ENCODE assay signal across 27 cellular contexts in the genomic region with DNA sequence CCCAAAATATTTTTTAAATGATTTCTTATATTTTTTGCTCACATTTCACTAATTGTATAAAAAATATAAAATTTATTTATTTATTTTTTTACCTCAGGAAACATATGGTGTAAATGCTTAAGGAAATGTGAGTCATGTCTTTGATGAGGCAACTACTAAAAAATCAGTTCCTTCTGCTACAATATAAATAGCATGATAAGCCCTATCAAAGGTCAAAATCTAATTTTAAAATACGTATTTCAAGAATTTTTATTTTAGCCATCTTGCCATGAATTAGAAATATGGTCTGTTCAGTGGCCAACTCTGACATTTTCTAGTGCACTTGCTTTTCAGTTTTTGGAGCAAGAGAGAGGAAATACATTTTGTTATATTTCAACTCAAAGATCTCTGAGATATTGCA. TPM values are rescaled to one million over a fixed set of nuclear protein-coding genes. Genes with fewer than 3 reads are reported as not detected.
DNase-seq lines count a peak whose midpoint lies in the region; ATAC-seq, FAIRE-seq and TF ChIP-seq lines count a peak whose summit lies in the region.
"Had no signal": no experiment of that assay in that cellular context is flagged by ENCODE, and none has a peak within 500 bp of the region (broad histone marks: within the 10 kb centered on the region; RNA-seq: fewer than 3 reads in every experiment).

No MANE protein-coding gene starts in this region.

- H3K27ac ChIP-seq in VCaP (peak overlapping the region; percentile 16; the same call in 1 of the 2 replicates), fibroblast of lung (ENCODE audit: insufficient read depth, low read length) (no peak overlapping the region), kidney (ENCODE audit: low read depth in 2 of 2, low read length in 2 of 2) (no peak overlapping the region)
- H3K27ac ChIP-seq: BLaER1, breast epithelium, gastrocnemius medialis, skin epidermis, upper lobe of left lung had no signal

- DNase-seq in ELR (ENCODE audit: low read depth) (peak; percentile 63), fibroblast of lung (ENCODE audit: low read depth in 2 of 2) (peak; percentile 57 to 61), kidney (no peak), NCI-H524 treated with DMSO at 0.1 percent for 48 hours (lab: John Stamatoyannopoulos, UW) (no peak), NCI-H2107 treated with DMSO at 0.1 percent for 48 hours (lab: John Stamatoyannopoulos, UW; ENCODE audit: unreplicated experiment) (no peak)
- DNase-seq: activated CD4-positive, alpha-beta T cell treated with anti-CD3 and anti-CD28 coated beads for 1 hour; activated CD8-positive, alpha-beta T cell treated with anti-CD3 and anti-CD28 coated beads, Interleukin-2, amount 10 ng/mL, durations not matched to agents 7 days and 5 days; activated naive CD4-positive, alpha-beta T cell treated with anti-CD3 and anti-CD28 coated beads, Interleukin-2, amount 50 U/mL, for 16 hours; amygdala; effector CD4-positive, alpha-beta T cell; gastrocnemius medialis; GDM1; hypothalamus; NCI-H1105; NCI-H187 treated with DMSO at 0.1 percent for 48 hours; NCI-H526; NK-92 treated with Interleukin-12 subunit alpha and Interleukin-12 subunit beta, amount 100 ng/mL, for 24 hours; Right ventricle myocardium superior; stimulated activated naive CD4-positive, alpha-beta T cell; upper lobe of left lung had no signal

- H3K9me3 ChIP-seq in fibroblast of lung (ENCODE audit: control insufficient read depth, insufficient read depth, low read depth, low read length) (no peaks in the 10 kb centered on the region), kidney (ENCODE audit: control insufficient read depth in 1 of 2, low read length in 2 of 2) (no peaks in the 10 kb centered on the region)
- H3K9me3 ChIP-seq: BLaER1, breast epithelium, gastrocnemius medialis, upper lobe of left lung had no signal

- intact Hi-C loops in kidney (cut with DNase I), result no loop called here

- FAIRE-seq in kidney (lab: Jason Lieb, UNC), result peak; percentile 85

- TF ChIP-seq CTCF in VCaP (conservative IDR thresholded peaks at IDR 0.05) (no peak), fibroblast of lung (conservative IDR thresholded peaks at IDR 0.05 in 1 of 2, IDR thresholded peaks at IDR 0.05 in 1 of 2; ENCODE audit: low read depth in 1 of 2, low read length in 2 of 2) (no peak), kidney (IDR thresholded peaks at IDR 0.05; ENCODE audit: borderline replicate concordance, extremely low read depth, insufficient read depth) (no peak)

- H3K9ac ChIP-seq in fibroblast of lung (ENCODE audit: insufficient read depth, low read length) (no peak overlapping the region), kidney (ENCODE audit: low read length in 2 of 2) (no peak overlapping the region)
- H3K9ac ChIP-seq: BLaER1 had no signal

- H3K4me2 ChIP-seq in fibroblast of lung (ENCODE audit: extremely low read depth, insufficient read depth, low read length), result no peak overlapping the region
- H3K4me2 ChIP-seq: BLaER1 had no signal

- H3K36me3 ChIP-seq in fibroblast of lung (ENCODE audit: control insufficient read depth, insufficient read depth, low read length), result no peaks in the 10 kb centered on the region
- H3K36me3 ChIP-seq in kidney (ENCODE audit: control insufficient read depth in 1 of 2, insufficient read depth in 2 of 2, low read length in 2 of 2), result no peaks in the 10 kb centered on the region
- H3K36me3 ChIP-seq: BLaER1, breast epithelium, gastrocnemius medialis, upper lobe of left lung had no signal

- no peak overlapping the region for H3K4me3 ChIP-seq in fibroblast of lung (replicated peaks in 1 of 4; ENCODE audit: control extremely low read depth in 1 of 4, insufficient read depth in 1 of 4, low read depth in 3 of 4, low read length in 4 of 4)
- H3K4me3 ChIP-seq in kidney (ENCODE audit: low read length in 2 of 2), result no peak overlapping the region
- H3K4me3 ChIP-seq: BLaER1, breast epithelium, gastrocnemius medialis, skin epidermis, upper lobe of left lung had no signal

- H3K4me1 ChIP-seq in fibroblast of lung (ENCODE audit: control insufficient read depth, extremely low read depth, insufficient read depth, low read length), result no peaks in the 10 kb centered on the region
- no peaks in the 10 kb centered on the region for H3K4me1 ChIP-seq in kidney (ENCODE audit: control insufficient read depth in 1 of 2, insufficient read depth in 1 of 2, low read depth in 1 of 2, low read length in 2 of 2)
- H3K4me1 ChIP-seq: BLaER1, breast epithelium, gastrocnemius medialis, upper lobe of left lung had no signal

- ATAC-seq in HG03135 (IDR thresholded peaks at IDR 0.05; ENCODE audit: unreplicated experiment), result no peak
- no peak for ATAC-seq in HG03095 (IDR thresholded peaks at IDR 0.05; ENCODE audit: unreplicated experiment)
- ATAC-seq: activated CD8-positive, alpha-beta T cell treated with anti-CD3 and anti-CD28 coated beads, Interleukin-2, amount 10 ng/mL, durations not matched to agents 7 days and 5 days; gastrocnemius medialis; HCT116 had no signal

- H2AFZ ChIP-seq in fibroblast of lung (ENCODE audit: low read length), result no peak overlapping the region

- H3K79me2 ChIP-seq in fibroblast of lung (ENCODE audit: control insufficient read depth, insufficient read depth, low read length), result no peaks in the 10 kb centered on the region

- no peaks in the 10 kb centered on the region for H4K20me1 ChIP-seq in fibroblast of lung (ENCODE audit: control insufficient read depth, extremely low read depth, insufficient read depth, low read length)
- H4K20me1 ChIP-seq: BLaER1 had no signal

- no peaks in the 10 kb centered on the region for H3K27me3 ChIP-seq in fibroblast of lung (ENCODE audit: control insufficient read depth, insufficient read depth, low read length)
- H3K27me3 ChIP-seq: BLaER1, breast epithelium, gastrocnemius medialis, upper lobe of left lung had no signal

RNA-seq across cellular contexts. Expression of gene PDE4D, which starts 50.5 kb away (rescaled TPM):
- total RNA-seq in fibroblast of lung, result 7.2 and 8.3 TPM in 2 replicates
- 1.6 and 2.1 TPM in 2 replicates for polyA plus RNA-seq in fibroblast of lung
- polyA plus RNA-seq in fibroblast of lung (2012), result 0.66 and 0.98 TPM in 2 replicates
- 0.75 and 1.0 TPM in 2 replicates for polyA minus RNA-seq in fibroblast of lung (ENCODE audit: low replicate concordance)
- 78.9 TPM for total RNA-seq in kidney
- polyA plus RNA-seq in kidney (ENCODE audit: insufficient read depth, low read depth, low replicate concordance), result 9.2 TPM

Comparison
In these comparisons a context has a peak if more than half of its experiments do, and no peak if none do; other contexts are left out.
1. DNase-seq: peak in ELR (single experiment) and fibroblast of lung (2 of 2); none in kidney (single experiment), NCI-H524 treated with DMSO at 0.1 percent for 48 hours (single experiment) and NCI-H2107 treated with DMSO at 0.1 percent for 48 hours (single experiment).